ENCODE assay signal across 19 cellular contexts in genomic region chr20:24050119-24050518, GRCh38.
A peak's percentile ranks its signal among the peaks of the same experiment; 100 is the strongest.
DNase-seq lines count a peak whose midpoint lies in the region; ATAC-seq and TF ChIP-seq lines count a peak whose summit lies in the region.
"Had no signal": no experiment of that assay in that cellular context is flagged by ENCODE, and none has a peak within 500 bp of the region (broad histone marks: within the 10 kb centered on the region; RNA-seq: fewer than 3 reads in every experiment).

No MANE protein-coding gene starts in this region.

- TF ChIP-seq CTCF in tibial artery (IDR thresholded peaks at IDR 0.05), result no peak

- no peaks in the 10 kb centered on the region for H3K9me3 Mint-ChIP-seq in activated T-cell treated with anti-CD3 and anti-CD28 coated beads, Interleukin-2, amount 50 U/mL, for 24 hours
- H3K9me3 Mint-ChIP-seq in naive thymus-derived CD8-positive, alpha-beta T cell, result peaks cover 0 to 5% (median 0%) of the 10 kb centered on the region in 9 donors
- H3K9me3 Mint-ChIP-seq: IgD-negative memory B cell had no signal

- H3K4me1 ChIP-seq in tibial artery, result no peaks in the 10 kb centered on the region

- peaks cover 61% of the 10 kb centered on the region for H3K4me1 Mint-ChIP-seq in activated T-cell treated with anti-CD3 and anti-CD28 coated beads, Interleukin-2, amount 50 U/mL, for 24 hours (ENCODE audit: low read depth)
- peaks cover 8 to 55% (median 41%) of the 10 kb centered on the region in 4 donors for H3K4me1 Mint-ChIP-seq in naive thymus-derived CD8-positive, alpha-beta T cell
- H3K4me1 Mint-ChIP-seq: IgD-negative memory B cell had no signal

- peak; percentile 35 for DNase-seq in DMS53 (lab: John Stamatoyannopoulos, UW)
- no peak for DNase-seq in DMS53 treated with DMSO at 0.1 percent for 48 hours (lab: John Stamatoyannopoulos, UW; ENCODE audit: unreplicated experiment)
- DNase-seq in activated T-cell treated with anti-CD3 and anti-CD28 coated beads, Interleukin-2, amount 50 U/mL, for 24 hours, result no peak
- no peak for DNase-seq in activated T-cell treated with anti-CD3 and anti-CD28 coated beads, Interleukin-2, amount 50 U/mL, for 1 hour
- peak; percentile 26 for DNase-seq in SW480 (ENCODE audit: low spot score)
- no peak for DNase-seq in naive thymus-derived CD8-positive, alpha-beta T cell
- DNase-seq in pons (ENCODE audit: low spot score), result no peak
- DNase-seq in tibial artery, result no peak
- DNase-seq: ACHN, DMS79 treated with DMSO at 0.1 percent for 48 hours, NCI-H2029 treated with DMSO at 0.1 percent for 48 hours, NCI-H524 treated with DMSO at 0.1 percent for 48 hours, NCI-H82, SIG-M5 had no signal

- H3K27ac ChIP-seq in tibial artery, result no peak overlapping the region
- H3K27ac ChIP-seq: 22Rv1, BLaER1 had no signal

- intact Hi-C loops in tibial artery (cut with DNase I; ENCODE audit: low total_unique reads), result no loop called here

- POLR2A ChIA-PET in naive thymus-derived CD8-positive, alpha-beta T cell (lab: Charles Lee), result no interaction called here

- ATAC-seq in naive thymus-derived CD8-positive, alpha-beta T cell, result no peak
- ATAC-seq: HCT116, Panc1 had no signal

- H3K9me3 ChIP-seq in tibial artery, result no peaks in the 10 kb centered on the region
- H3K9me3 ChIP-seq: BLaER1 had no signal

- H3K27me3 ChIP-seq in tibial artery, result peaks cover 0 to 7% of the 10 kb centered on the region in 2 donors
- H3K27me3 ChIP-seq: BLaER1 had no signal

- no peak overlapping the region for H3K4me3 ChIP-seq in tibial artery
- H3K4me3 ChIP-seq: BLaER1 had no signal

- H3K27ac Mint-ChIP-seq in activated T-cell treated with anti-CD3 and anti-CD28 coated beads, Interleukin-2, amount 50 U/mL, for 24 hours, result peak overlapping the region; percentile 10
- peak overlapping the region in 7 of 10 donors; percentile 32 to 91 (median 72) for H3K27ac Mint-ChIP-seq in naive thymus-derived CD8-positive, alpha-beta T cell
- H3K27ac Mint-ChIP-seq: IgD-negative memory B cell had no signal

- no peak overlapping the region for H3K4me3 Mint-ChIP-seq in activated T-cell treated with anti-CD3 and anti-CD28 coated beads, Interleukin-2, amount 50 U/mL, for 24 hours
- no peak overlapping the region for H3K4me3 Mint-ChIP-seq in naive thymus-derived CD8-positive, alpha-beta T cell
- H3K4me3 Mint-ChIP-seq: IgD-negative memory B cell had no signal

- no peaks in the 10 kb centered on the region for H3K36me3 Mint-ChIP-seq in activated T-cell treated with anti-CD3 and anti-CD28 coated beads, Interleukin-2, amount 50 U/mL, for 24 hours (ENCODE audit: low read depth)
- no peaks in the 10 kb centered on the region for H3K36me3 Mint-ChIP-seq in naive thymus-derived CD8-positive, alpha-beta T cell

- H3K36me3 ChIP-seq in tibial artery, result no peaks in the 10 kb centered on the region
- H3K36me3 ChIP-seq: BLaER1 had no signal

- H3K27me3 Mint-ChIP-seq in activated T-cell treated with anti-CD3 and anti-CD28 coated beads, Interleukin-2, amount 50 U/mL, for 24 hours, result no peaks in the 10 kb centered on the region
- H3K27me3 Mint-ChIP-seq in naive thymus-derived CD8-positive, alpha-beta T cell, result no peaks in the 10 kb centered on the region
- H3K27me3 Mint-ChIP-seq: IgD-negative memory B cell had no signal

Comparison
In these comparisons a context has a peak if more than half of its experiments do, and no peak if none do; other contexts are left out.
1. DNase-seq: peak in DMS53 (single experiment) and SW480 (single experiment); none in DMS53 treated with DMSO at 0.1 percent for 48 hours (single experiment), activated T-cell treated with anti-CD3 and anti-CD28 coated beads, Interleukin-2, amount 50 U/mL, for 24 hours (single experiment), activated T-cell treated with anti-CD3 and anti-CD28 coated beads, Interleukin-2, amount 50 U/mL, for 1 hour (single experiment), naive thymus-derived CD8-positive, alpha-beta T cell (0 of 10), pons (single experiment) and tibial artery (0 of 2).